8 cellular contexts compared by ENCODE assay signal in genomic region chr6:158559895-158560786, GRCh38. TPM values are rescaled to one million over a fixed set of nuclear protein-coding genes. Genes with fewer than 3 reads are reported as not detected.
DNase-seq lines count a peak whose midpoint lies in the region; ATAC-seq and TF ChIP-seq lines count a peak whose summit lies in the region.

A gene with protein sequence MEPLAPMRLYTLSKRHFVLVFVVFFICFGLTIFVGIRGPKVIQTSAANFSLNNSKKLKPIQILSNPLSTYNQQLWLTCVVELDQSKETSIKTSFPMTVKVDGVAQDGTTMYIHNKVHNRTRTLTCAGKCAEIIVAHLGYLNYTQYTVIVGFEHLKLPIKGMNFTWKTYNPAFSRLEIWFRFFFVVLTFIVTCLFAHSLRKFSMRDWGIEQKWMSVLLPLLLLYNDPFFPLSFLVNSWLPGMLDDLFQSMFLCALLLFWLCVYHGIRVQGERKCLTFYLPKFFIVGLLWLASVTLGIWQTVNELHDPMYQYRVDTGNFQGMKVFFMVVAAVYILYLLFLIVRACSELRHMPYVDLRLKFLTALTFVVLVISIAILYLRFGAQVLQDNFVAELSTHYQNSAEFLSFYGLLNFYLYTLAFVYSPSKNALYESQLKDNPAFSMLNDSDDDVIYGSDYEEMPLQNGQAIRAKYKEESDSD (plus strand): TSS chr6:158560091. CDS start chr6:158560225, 134 bp downstream.

- H3K27me3 ChIP-seq in SJSA1 (replicated peaks) (no peaks in the 10 kb centered on the region), neutrophil (peaks cover 20% of the 10 kb centered on the region)

- ATAC-seq in GM21737 (IDR thresholded peaks at IDR 0.05; ENCODE audit: unreplicated experiment) = peak; percentile 86

- peak within 1 kb of the TSS; percentile 75 for H3K27ac ChIP-seq in KOPT-K1 (ENCODE audit: low read depth, low read length, poor library complexity, severe bottlenecking)
- H3K27ac ChIP-seq in SJSA1 = peak within 1 kb of the TSS; percentile 78
- peak within 1 kb of the TSS; percentile 80 for H3K27ac ChIP-seq in neutrophil
- H3K27ac ChIP-seq in substantia nigra (ENCODE audit: low read depth, low read length, poor library complexity, severe bottlenecking) = peak within 1 kb of the TSS; percentile 54

- peaks cover 26% of the 10 kb centered on the region for H3K4me1 ChIP-seq in SJSA1 (replicated peaks)
- H3K4me1 ChIP-seq in neutrophil (ENCODE audit: control insufficient read depth in 1 of 2, insufficient read depth in 1 of 2, low read depth in 1 of 2, low read length in 1 of 2) = peaks cover 14 to 16% of the 10 kb centered on the region in 2 experiments

- DNase-seq in Daoy (ENCODE audit: low read depth) (peak; percentile 91), SJSA1 (ENCODE audit: low read depth in 1 of 2, low spot score in 2 of 2) (peak; percentile 82 to 84), foreskin melanocyte (peak; percentile 68), substantia nigra (lab: John Stamatoyannopoulos, UW) (peak in 46 of 49 donors; percentile 20 to 89 (median 70))
- peak; percentile 58 to 81 (median 70) for DNase-seq in activated naive CD4-positive, alpha-beta T cell (lab: John Stamatoyannopoulos, UW)

- H3K9me3 ChIP-seq in KOPT-K1 (ENCODE audit: insufficient read depth, low read length, poor library complexity, severe bottlenecking) (no peaks in the 10 kb centered on the region), SJSA1 (replicated peaks) (peaks cover 5% of the 10 kb centered on the region), neutrophil (no peaks in the 10 kb centered on the region)

- no peak for TF ChIP-seq CTCF in neutrophil (IDR thresholded peaks at IDR 0.05)

- peak within 1 kb of the TSS; percentile 97 for H3K4me3 ChIP-seq in SJSA1
- peak within 1 kb of the TSS; percentile 73 to 94 for H3K4me3 ChIP-seq in neutrophil (ENCODE audit: low read depth in 1 of 2, low read length in 1 of 2)

- no peaks in the 10 kb centered on the region; the same call in 1 of the 2 replicates for H3K36me3 ChIP-seq in KOPT-K1 (ENCODE audit: insufficient read depth, low read length)
- H3K36me3 ChIP-seq in SJSA1 = peaks cover 14% of the 10 kb centered on the region
- no peaks in the 10 kb centered on the region for H3K36me3 ChIP-seq in neutrophil

RNA-seq across cellular contexts. Expression of the gene that starts here (rescaled TPM):
- total RNA-seq in Daoy (2014; rRNA removed; shearing (Covaris generic)) = 24.1 and 28.3 TPM in 2 replicates
- total RNA-seq in SJSA1 (2014; rRNA removed; shearing (Covaris generic)) = 28.4 and 41.3 TPM in 2 replicates

Comparison
In these comparisons a context has a peak if more than half of its experiments do, and no peak if none do; other contexts are left out.
1. Peak in every context shown above with its lines: DNase-seq, ATAC-seq, H3K4me3 ChIP-seq and H3K27ac ChIP-seq.